Comparison of ENCODE assay signal across 36 cellular contexts in genomic region chr20:36926653-36927200, GRCh38. TPM values are rescaled to one million over a fixed set of nuclear protein-coding genes. Genes with fewer than 3 reads are reported as not detected.
DNase-seq lines count a peak whose midpoint lies in the region; ATAC-seq, FAIRE-seq and TF ChIP-seq lines count a peak whose summit lies in the region.
"Had no signal": no experiment of that assay in that cellular context is flagged by ENCODE, and none has a peak within 500 bp of the region (broad histone marks: within the 10 kb centered on the region; RNA-seq: fewer than 3 reads in every experiment).

No MANE protein-coding gene starts in this region.

- POLR2A ChIA-PET in HepG2 (lab: Yijun Ruan, JAX) = no interaction called here

- H3K27ac Mint-ChIP-seq in endodermal cell = no peak overlapping the region

- WGBS in HepG2 (ENCODE audit: low lambda C conversion rate) = 96% methylated on average over 6 of the region's 6 CpGs
- 82% methylated on average over 6 of the region's 6 CpGs for WGBS in right lobe of liver (ENCODE audit: insufficient coverage, low coverage, low lambda C conversion rate, missing lambda C conversion rate)
- 80 to 88% methylated on average over 2 to 3 of the region's 6 CpGs for WGBS in endodermal cell (ENCODE audit: insufficient coverage in 1 of 2, insufficient read length in 1 of 2), 2 experiments
- WGBS in gastroesophageal sphincter (ENCODE audit: low coverage in 1 of 2), 2 donors = 70 to 83% methylated on average over 6 of the region's 6 CpGs
- 86 to 87% (median 87%) methylated on average over 6 of the region's 6 CpGs for WGBS in psoas muscle, 3 donors

- CTCF ChIA-PET in HepG2 (lab: Yijun Ruan, JAX; ENCODE audit: low intra/inter-chr PET ratio, low total read pairs) = no interaction called here

- H3K9me2 ChIP-seq in Karpas-422 (replicated peaks; ENCODE audit: insufficient read depth, low read length) = no peaks in the 10 kb centered on the region

- H3K4me2 ChIP-seq in HepG2 (ENCODE audit: low read depth, low read length) (no peak overlapping the region), Karpas-422 (ENCODE audit: low read depth, low read length, poor library complexity, severe bottlenecking) (no peak overlapping the region)

- FAIRE-seq in HepG2 (lab: Jason Lieb, UNC) = no peak
- FAIRE-seq: astrocyte, D721Med, GM18507, GM19239, H54 had no signal

- no peak for ATAC-seq in HepG2
- no peak for ATAC-seq in right lobe of liver
- ATAC-seq in gastroesophageal sphincter = no peak
- no peak for ATAC-seq in psoas muscle
- ATAC-seq: PC-3 had no signal

- H3K79me2 ChIP-seq in HepG2 (ENCODE audit: insufficient read depth, low read length) (no peaks in the 10 kb centered on the region), Karpas-422 (ENCODE audit: low read length) (no peaks in the 10 kb centered on the region)
- H3K79me2 ChIP-seq: parathyroid adenoma had no signal

- H3K4me3 Mint-ChIP-seq in endodermal cell = no peak overlapping the region

- no peaks in the 10 kb centered on the region for H3K27me3 ChIP-seq in HepG2 (ENCODE audit: control insufficient read depth in 1 of 2, insufficient read depth in 2 of 2, low read length in 2 of 2)
- no peaks in the 10 kb centered on the region for H3K27me3 ChIP-seq in right lobe of liver
- H3K27me3 ChIP-seq in Karpas-422 (ENCODE audit: low read length) = no peaks in the 10 kb centered on the region
- no peaks in the 10 kb centered on the region for H3K27me3 ChIP-seq in endodermal cell (ENCODE audit: control insufficient read depth, insufficient read depth, low read length, poor library complexity, severe bottlenecking)
- H3K27me3 ChIP-seq in gastroesophageal sphincter = no peaks in the 10 kb centered on the region
- H3K27me3 ChIP-seq in psoas muscle (ENCODE audit: insufficient read depth in 3 of 3, low read length in 2 of 3) = no peaks in the 10 kb centered on the region
- H3K27me3 ChIP-seq: right atrium auricular region, stomach, thyroid gland, vagina had no signal

- H3K4me1 Mint-ChIP-seq in endodermal cell = peaks cover 11% of the 10 kb centered on the region

- H3K36me3 ChIP-seq in HepG2 (replicated peaks in 1 of 2; ENCODE audit: control insufficient read depth in 1 of 2, insufficient read depth in 2 of 2, low read length in 2 of 2) (peaks cover 2 to 17% of the 10 kb centered on the region in 2 experiments; a peak in 3 of 5 replicates), right lobe of liver (peaks cover 0 to 30% (median 15%) of the 10 kb centered on the region in 4 donors), Karpas-422 (ENCODE audit: insufficient read depth, low read length) (peaks cover 9% of the 10 kb centered on the region; the same call in 1 of the 2 replicates), endodermal cell (ENCODE audit: control insufficient read depth, insufficient read depth, low read length) (no peaks in the 10 kb centered on the region), gastroesophageal sphincter (peaks cover 3 to 100% of the 10 kb centered on the region in 2 donors), psoas muscle (ENCODE audit: insufficient read depth in 1 of 2, low read depth in 1 of 2) (peaks cover 0 to 76% of the 10 kb centered on the region in 2 donors)

- H3K27me3 Mint-ChIP-seq in endodermal cell (ENCODE audit: insufficient read depth) = no peaks in the 10 kb centered on the region

- H3K9me3 Mint-ChIP-seq in endodermal cell = no peaks in the 10 kb centered on the region

- H3K9ac ChIP-seq in HepG2 (ENCODE audit: insufficient read depth, low read depth, low read length) = no peak overlapping the region
- no peak overlapping the region for H3K9ac ChIP-seq in Karpas-422 (ENCODE audit: low read length)
- H3K9ac ChIP-seq in endodermal cell (ENCODE audit: extremely low read depth, low read length, poor library complexity, severe bottlenecking) = no peak overlapping the region
- H3K9ac ChIP-seq: parathyroid adenoma had no signal

- DNase-seq in HepG2 (ENCODE audit: low spot score) (no peak), right lobe of liver (no peak), Karpas-422 (peak; percentile 37), endodermal cell (peak; percentile 5), NCI-H69 (lab: John Stamatoyannopoulos, UW) (no peak), SW 1271 (lab: John Stamatoyannopoulos, UW) (no peak), psoas muscle (no peak)
- DNase-seq: ACHN; activated effector memory CD4-positive, alpha-beta T cell treated with anti-CD3 and anti-CD28 coated beads, Interleukin-2, amount 50 U/mL, for 16 hours; activated T-cell treated with anti-CD3 and anti-CD28 coated beads for 4 hours; effector CD8-positive, alpha-beta T cell; hippocampal formation; NCI-H1417 treated with DMSO at 0.1 percent for 48 hours; NCI-H2029 treated with DMSO at 0.1 percent for 48 hours; NCI-H524 treated with DMSO at 0.1 percent for 48 hours; NK-92 treated with Interleukin-12 subunit alpha and Interleukin-12 subunit beta, amount 100 ng/mL, for 24 hours; PC-3; stimulated activated CD4-positive, alpha-beta T cell treated with anti-CD3 and anti-CD28 coated beads, Interleukin-1b, Interleukin-23, amount 100 ng/mL, for 48 hours; stomach; T-helper 2 cell; thyroid gland had no signal

- peaks cover 31% of the 10 kb centered on the region for H3K4me1 ChIP-seq in HepG2 (ENCODE audit: insufficient read depth, low read length)
- peaks cover 0 to 17% (median 9%) of the 10 kb centered on the region in 4 donors for H3K4me1 ChIP-seq in right lobe of liver
- H3K4me1 ChIP-seq in Karpas-422 (ENCODE audit: low read length) = no peaks in the 10 kb centered on the region
- no peaks in the 10 kb centered on the region for H3K4me1 ChIP-seq in endodermal cell (ENCODE audit: control insufficient read depth, insufficient read depth, low read length)
- H3K4me1 ChIP-seq in gastroesophageal sphincter = peaks cover 0 to 48% (median 5%) of the 10 kb centered on the region in 3 donors
- peaks cover under 1% of the 10 kb centered on the region for H3K4me1 ChIP-seq in psoas muscle
- H3K4me1 ChIP-seq: parathyroid adenoma, vagina had no signal

- H3K4me3 ChIP-seq in HepG2 (replicated peaks in 1 of 3; ENCODE audit: insufficient read depth in 1 of 3, low read depth in 2 of 3, low read length in 3 of 3) (no peak overlapping the region), right lobe of liver (no peak overlapping the region), Karpas-422 (ENCODE audit: low read length) (no peak overlapping the region), endodermal cell (ENCODE audit: low read length) (no peak overlapping the region), gastroesophageal sphincter (no peak overlapping the region), psoas muscle (no peak overlapping the region)
- H3K4me3 ChIP-seq: coronary artery, lung, right atrium auricular region, SK-N-MC, stomach, thyroid gland, vagina had no signal

- TF ChIP-seq POLR2A in HepG2 (IDR thresholded peaks at IDR 0.05; ENCODE audit: insufficient read depth in 1 of 2, low read depth in 2 of 2, low read length in 2 of 2) (no peak), right lobe of liver (IDR thresholded peaks at IDR 0.05) (no peak), gastroesophageal sphincter (IDR thresholded peaks at IDR 0.05) (no peak)

- no peak for TF ChIP-seq CTCF in HepG2 (CRISPR knock-in tag; IDR thresholded peaks at IDR 0.05)
- TF ChIP-seq CTCF in right lobe of liver (IDR thresholded peaks at IDR 0.05) = no peak
- no peak for TF ChIP-seq CTCF in endodermal cell (conservative IDR thresholded peaks at IDR 0.05)
- no peak for TF ChIP-seq CTCF in gastroesophageal sphincter (IDR thresholded peaks at IDR 0.05)
- no peak for TF ChIP-seq CTCF in psoas muscle (IDR thresholded peaks at IDR 0.05)

- H3K27ac ChIP-seq in HepG2 (ENCODE audit: extremely low read length, insufficient read depth, low read length) (no peak overlapping the region), right lobe of liver (no peak overlapping the region), Karpas-422 (ENCODE audit: low read length) (no peak overlapping the region), endodermal cell (ENCODE audit: low read depth, low read length) (no peak overlapping the region), gastroesophageal sphincter (no peak overlapping the region), psoas muscle (no peak overlapping the region)
- H3K27ac ChIP-seq: coronary artery, epithelial cell of prostate, parathyroid adenoma, right atrium auricular region, SK-N-MC, stomach, thyroid gland, vagina had no signal

- in situ Hi-C loops in HepG2 (cut with HindIII; ENCODE audit: extremely low pct_ligation_motif_present, low pct_unique_long_range_greater_than_20kb) = no loop called here

- H2AFZ ChIP-seq in HepG2 (ENCODE audit: low read length) = no peak overlapping the region
- H2AFZ ChIP-seq in Karpas-422 (ENCODE audit: low read length) = no peak overlapping the region
- H2AFZ ChIP-seq: parathyroid adenoma had no signal

- H4K20me1 ChIP-seq in HepG2 (ENCODE audit: insufficient read depth, low read length) (no peaks in the 10 kb centered on the region), Karpas-422 (ENCODE audit: insufficient read depth, low read depth, low read length) (no peaks in the 10 kb centered on the region)

- H3K9me3 ChIP-seq in HepG2 (ENCODE audit: low read length) (no peaks in the 10 kb centered on the region), right lobe of liver (no peaks in the 10 kb centered on the region), Karpas-422 (ENCODE audit: low read length) (no peaks in the 10 kb centered on the region), endodermal cell (ENCODE audit: control insufficient read depth, low read length) (no peaks in the 10 kb centered on the region), gastroesophageal sphincter (no peaks in the 10 kb centered on the region), psoas muscle (no peaks in the 10 kb centered on the region)
- H3K9me3 ChIP-seq: right atrium auricular region, stomach, thyroid gland, vagina had no signal

- intact Hi-C loops in HepG2 (cut with micrococcal nuclease; ENCODE audit: unreplicated experiment) = no loop called here
- intact Hi-C loops in right lobe of liver (cut with DNase I) = no loop called here
- intact Hi-C loops in psoas muscle (cut with DNase I) = no loop called here

- TSS peak; percentile 40 for BruUV-seq in HepG2 (replicated peaks; lab: Mats Ljungman, UMichigan)

- no peak for TF ChIP-seq EP300 in HepG2 (IDR thresholded peaks at IDR 0.05; ENCODE audit: low read depth in 2 of 2, low read length in 2 of 2)
- no peak for TF ChIP-seq EP300 in HepG2 (CRISPR knock-in tag; IDR thresholded peaks at IDR 0.05; ENCODE audit: borderline replicate concordance)
- TF ChIP-seq EP300 in gastroesophageal sphincter (IDR thresholded peaks at IDR 0.05) = no peak

- H3K36me3 Mint-ChIP-seq in endodermal cell (ENCODE audit: low read depth) = no peaks in the 10 kb centered on the region

- TF ChIP-seq RAD21 in HepG2 (CRISPR knock-in tag; IDR thresholded peaks at IDR 0.05) = no peak

RNA-seq across cellular contexts. Expression of gene SAMHD1, which starts 24.8 kb away (rescaled TPM):
- total RNA-seq in HepG2 (2016; rRNA removed; fragmentation: Illumina TruSeq; extraction: Trizol) (43.5 and 57.7 TPM in 2 replicates), right lobe of liver (10 to 100 TPM; 22.6 to 40.5 (median 30.7) TPM), endodermal cell (1 to 10 TPM; 3.7 to 4.9 TPM), gastroesophageal sphincter (100 to 1,000 TPM; 348 to 854 (median 449) TPM), psoas muscle (10 to 100 TPM; 18.2 to 36.4 (median 27.2) TPM)
- 5.2 and 6.2 TPM in 2 replicates for total RNA-seq in HepG2 (2016; cell fraction: cytosol; rRNA removed; fragmentation: Illumina TruSeq; extraction: Trizol; ENCODE audit: low read depth)
- 41.4 and 56.8 TPM in 2 replicates for total RNA-seq in HepG2 (2016; cell fraction: insoluble cytoplasmic fraction; rRNA removed; fragmentation: Illumina TruSeq; extraction: Trizol)
- total RNA-seq in HepG2 (2016; cell fraction: membrane; rRNA removed; fragmentation: Illumina TruSeq; extraction: Trizol) = 13.7 and 15.1 TPM in 2 replicates
- total RNA-seq in HepG2 (2016; cell fraction: nucleus; rRNA removed; fragmentation: Illumina TruSeq; extraction: Trizol) = 37.8 and 40.5 TPM in 2 replicates
- polyA plus RNA-seq in HepG2 (2011; rRNA removed) (13.2 and 16.9 TPM in 2 replicates), psoas muscle (10 to 100 TPM; 17.0 to 29.4 (median 20.3) TPM)
- 7.9 and 11.7 TPM in 2 replicates for polyA plus RNA-seq in HepG2 (2011; cell fraction: cytosol; rRNA removed)
- polyA plus RNA-seq in HepG2 (2011; cell fraction: nucleus; rRNA removed) = 7.0 and 9.0 TPM in 2 replicates
- polyA plus RNA-seq in HepG2 (2012) = 15.7 and 17.1 TPM in 2 replicates
- polyA plus RNA-seq in HepG2 (2016; cell fraction: cytosol; fragmentation: Illumina TruSeq; extraction: Trizol; ENCODE audit: low read depth) = 3.2 and 3.7 TPM in 2 replicates
- polyA plus RNA-seq in HepG2 (2016; cell fraction: insoluble cytoplasmic fraction; fragmentation: Illumina TruSeq; extraction: Trizol; ENCODE audit: low read depth) = 44.6 and 50.6 TPM in 2 replicates
- 9.0 and 11.0 TPM in 2 replicates for polyA plus RNA-seq in HepG2 (2016; cell fraction: membrane; fragmentation: Illumina TruSeq; extraction: Trizol; ENCODE audit: low read depth)
- polyA plus RNA-seq in HepG2 (2016; cell fraction: nucleus; fragmentation: Illumina TruSeq; extraction: Trizol; ENCODE audit: insufficient read depth, low read depth) = 34.9 and 36.6 TPM in 2 replicates
- polyA minus RNA-seq in HepG2 (2011; rRNA and poly(A)+ RNA removed; ENCODE audit: low replicate concordance) = 27.0 and 42.7 TPM in 2 replicates
- 17.3 and 22.0 TPM in 2 replicates for polyA minus RNA-seq in HepG2 (2011; cell fraction: cytosol; rRNA and poly(A)+ RNA removed)
- polyA minus RNA-seq in HepG2 (2011; cell fraction: nucleus; rRNA and poly(A)+ RNA removed) = 42.0 and 50.0 TPM in 2 replicates
- total RNA-seq in Karpas-422 (2014; rRNA removed; shearing (Covaris generic); ENCODE audit: low replicate concordance) = 26.4 and 28.7 TPM in 2 replicates
- polyA plus RNA-seq in endodermal cell (2013, experiment 1 of 2) = 6.9 TPM
- 4.2 TPM for polyA plus RNA-seq in endodermal cell (2013, experiment 2 of 2)

RNA-seq across cellular contexts. Expression of gene TLDC2, which starts 50.8 kb away (rescaled TPM):
- total RNA-seq in HepG2 (2016; rRNA removed; fragmentation: Illumina TruSeq; extraction: Trizol) (1.2 and 1.6 TPM in 2 replicates), right lobe of liver (under 1 TPM in 1 of 6 experiments, not detected in 5; 0.43 TPM), endodermal cell (under 1 TPM; 0.18 to 0.24 TPM), gastroesophageal sphincter (1 to 10 TPM in 1 of 4 donors, under 1 TPM in 2, not detected in 1; 0.27 to 3.7 (median 0.27) TPM), psoas muscle (under 1 TPM in 1 of 4 donors, not detected in 3; 0.15 TPM)
- total RNA-seq in HepG2 (2016; cell fraction: cytosol; rRNA removed; fragmentation: Illumina TruSeq; extraction: Trizol; ENCODE audit: low read depth) = 0.62 and 0.81 TPM in 2 replicates
- total RNA-seq in HepG2 (2016; cell fraction: insoluble cytoplasmic fraction; rRNA removed; fragmentation: Illumina TruSeq; extraction: Trizol) = 1.4 and 1.9 TPM in 2 replicates
- 0.99 and 1.00 TPM in 2 replicates for total RNA-seq in HepG2 (2016; cell fraction: membrane; rRNA removed; fragmentation: Illumina TruSeq; extraction: Trizol)
- total RNA-seq in HepG2 (2016; cell fraction: nucleus; rRNA removed; fragmentation: Illumina TruSeq; extraction: Trizol) = 0.91 and 1.4 TPM in 2 replicates
- polyA plus RNA-seq in HepG2 (2011; rRNA removed) (0.69 and 1.5 TPM in 2 replicates), psoas muscle (under 1 TPM in 2 of 3 donors, not detected in 1; 0.04 to 0.05 TPM)
- 0.95 and 1.1 TPM in 2 replicates for polyA plus RNA-seq in HepG2 (2011; cell fraction: cytosol; rRNA removed)
- 0.54 and 1.2 TPM in 2 replicates for polyA plus RNA-seq in HepG2 (2011; cell fraction: nucleus; rRNA removed)
- polyA plus RNA-seq in HepG2 (2012) = 0.45 and 1.3 TPM in 2 replicates
- 0.27 and 0.36 TPM in 2 replicates for polyA plus RNA-seq in HepG2 (2016; cell fraction: cytosol; fragmentation: Illumina TruSeq; extraction: Trizol; ENCODE audit: low read depth)
- polyA plus RNA-seq in HepG2 (2016; cell fraction: insoluble cytoplasmic fraction; fragmentation: Illumina TruSeq; extraction: Trizol; ENCODE audit: low read depth) = 1.3 and 1.7 TPM in 2 replicates
- polyA plus RNA-seq in HepG2 (2016; cell fraction: membrane; fragmentation: Illumina TruSeq; extraction: Trizol; ENCODE audit: low read depth) = 0.85 and 0.96 TPM in 2 replicates
- polyA plus RNA-seq in HepG2 (2016; cell fraction: nucleus; fragmentation: Illumina TruSeq; extraction: Trizol; ENCODE audit: insufficient read depth, low read depth) = 0.45 and 0.70 TPM in 2 replicates
- 1.4 TPM in 1 of 2 replicates, not detected in the other for polyA minus RNA-seq in HepG2 (2011; rRNA and poly(A)+ RNA removed; ENCODE audit: low replicate concordance)
- polyA minus RNA-seq in HepG2 (2011; cell fraction: cytosol; rRNA and poly(A)+ RNA removed) = 1.2 TPM in 1 of 2 replicates, not detected in the other
- 2.2 TPM in 2 replicates for polyA minus RNA-seq in HepG2 (2011; cell fraction: nucleus; rRNA and poly(A)+ RNA removed)
- 0.69 TPM in 1 of 2 replicates, not detected in the other for total RNA-seq in Karpas-422 (2014; rRNA removed; shearing (Covaris generic); ENCODE audit: low replicate concordance)
- 0.36 TPM for polyA plus RNA-seq in endodermal cell (2013, experiment 1 of 2)
- 0.54 TPM for polyA plus RNA-seq in endodermal cell (2013, experiment 2 of 2)
- total RNA-seq: astrocyte, cardiac septum, HT1080, PC-3 had no signal

Comparison
In these comparisons a context has a peak if more than half of its experiments do, and no peak if none do; other contexts are left out.
1. DNase-seq: peak in Karpas-422 (single experiment) and endodermal cell (single experiment); none in HepG2 (single experiment), right lobe of liver (0 of 3), NCI-H69 (single experiment), SW 1271 (0 of 2) and psoas muscle (0 of 2).
2. RNA of gene SAMHD1, which starts 24.8 kb away (total RNA-seq): 348 to 854 TPM in gastroesophageal sphincter; 5.2 to 57.7 TPM in HepG2, 22.6 to 40.5 TPM in right lobe of liver, 26.4 to 28.7 TPM in Karpas-422, 18.2 to 36.4 TPM in psoas muscle and 3.7 to 4.9 TPM in endodermal cell; every median in the first group is over 4 times any median in the second.